Comparison of ENCODE assay signal across 1 cellular context in the genomic region with DNA sequence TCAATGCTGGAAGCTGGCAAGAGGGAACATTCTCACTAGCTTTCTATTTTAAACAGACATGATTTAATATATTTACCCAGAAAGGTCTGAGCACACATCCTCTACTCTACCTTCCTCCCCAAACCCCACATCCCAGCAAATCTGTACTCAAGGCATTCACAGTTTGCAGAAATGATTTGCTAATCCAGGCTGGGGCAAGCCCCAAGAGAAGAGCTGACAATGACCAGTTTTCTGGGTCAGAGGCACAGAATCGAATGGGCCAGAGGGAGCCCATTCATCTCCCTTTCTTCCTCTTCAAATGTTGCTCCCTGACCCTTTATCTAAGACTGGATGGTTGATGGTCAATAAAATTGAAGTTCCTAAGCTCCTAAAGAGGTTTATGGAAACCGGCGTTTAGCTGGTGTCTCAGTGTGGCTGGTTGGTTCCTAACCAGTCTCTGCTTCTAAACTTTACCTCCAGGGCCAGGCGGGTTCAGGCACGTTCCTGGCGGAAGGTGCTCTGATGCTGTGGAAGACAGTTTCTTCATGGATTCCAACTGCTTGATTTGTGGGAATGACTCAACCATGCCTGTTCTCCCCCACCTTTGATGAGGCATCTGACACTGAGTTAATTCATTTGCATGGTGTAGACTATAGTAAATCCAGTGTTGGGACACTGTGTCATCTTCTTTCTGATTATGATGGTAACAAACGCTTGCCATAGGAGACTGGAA.
TF ChIP-seq lines count a peak whose summit lies in the region.

No MANE protein-coding gene starts in this region.

TF ChIP-seq in K562, 482 proteins besides CTCF, POLR2A, EP300 and RAD21 (continued from another document):
- TF ChIP-seq ZNF449 (CRISPR knock-in tag; IDR thresholded peaks at IDR 0.05) (no peak), KLF16 (IDR thresholded peaks at IDR 0.05) (no peak), ZKSCAN8 (CRISPR knock-in tag; IDR thresholded peaks at IDR 0.05) (0 out of 2 replicates have a peak, but pooled peaks have one; percentile 29), DIDO1 (tag; IDR thresholded peaks at IDR 0.05; ENCODE audit: low read depth) (no peak), SNAPC5 (CRISPR knock-in tag; IDR thresholded peaks at IDR 0.05) (no peak), OTX1 (CRISPR knock-in tag; IDR thresholded peaks at IDR 0.05) (0 out of 2 replicates have a peak, but pooled peaks have one; percentile 33), TAF7 (tag; IDR thresholded peaks at IDR 0.05) (peak; percentile 38; the same call in 1 of the 2 replicates), JUNB (CRISPR knock-in tag; conservative IDR thresholded peaks at IDR 0.05) (no peak), PHB2 (IDR thresholded peaks at IDR 0.05; ENCODE audit: low read depth) (no peak), PKNOX1 (IDR thresholded peaks at IDR 0.05) (0 out of 2 replicates have a peak, but pooled peaks have one; percentile 40), MLX (CRISPR knock-in tag; conservative IDR thresholded peaks at IDR 0.05) (no peak), NFYB (IDR thresholded peaks at IDR 0.05; ENCODE audit: extremely low read depth, insufficient read length) (no peak), ZNF586 (CRISPR knock-in tag; conservative IDR thresholded peaks at IDR 0.05) (no peak), ZNF696 (CRISPR knock-in tag; conservative IDR thresholded peaks at IDR 0.05) (no peak), ZFX (CRISPR knock-in tag; IDR thresholded peaks at IDR 0.05) (no peak), RBM34 (IDR thresholded peaks at IDR 0.05; ENCODE audit: borderline replicate concordance, insufficient read depth, low read length) (no peak)
- TF ChIP-seq, protein P1, sequence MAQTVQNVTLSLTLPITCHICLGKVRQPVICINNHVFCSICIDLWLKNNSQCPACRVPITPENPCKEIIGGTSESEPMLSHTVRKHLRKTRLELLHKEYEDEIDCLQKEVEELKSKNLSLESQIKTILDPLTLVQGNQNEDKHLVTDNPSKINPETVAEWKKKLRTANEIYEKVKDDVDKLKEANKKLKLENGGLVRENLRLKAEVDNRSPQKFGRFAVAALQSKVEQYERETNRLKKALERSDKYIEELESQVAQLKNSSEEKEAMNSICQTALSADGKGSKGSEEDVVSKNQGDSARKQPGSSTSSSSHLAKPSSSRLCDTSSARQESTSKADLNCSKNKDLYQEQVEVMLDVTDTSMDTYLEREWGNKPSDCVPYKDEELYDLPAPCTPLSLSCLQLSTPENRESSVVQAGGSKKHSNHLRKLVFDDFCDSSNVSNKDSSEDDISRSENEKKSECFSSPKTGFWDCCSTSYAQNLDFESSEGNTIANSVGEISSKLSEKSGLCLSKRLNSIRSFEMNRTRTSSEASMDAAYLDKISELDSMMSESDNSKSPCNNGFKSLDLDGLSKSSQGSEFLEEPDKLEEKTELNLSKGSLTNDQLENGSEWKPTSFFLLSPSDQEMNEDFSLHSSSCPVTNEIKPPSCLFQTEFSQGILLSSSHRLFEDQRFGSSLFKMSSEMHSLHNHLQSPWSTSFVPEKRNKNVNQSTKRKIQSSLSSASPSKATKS (CRISPR knock-in tag; IDR thresholded peaks at IDR 0.05): no peak
